ENCODE assay signal across 25 cellular contexts in genomic region chr1:115218034-115218405, GRCh38.
"Had no signal": no experiment of that assay in that cellular context is flagged by ENCODE, and none has a peak within 500 bp of the region (broad histone marks: within the 10 kb centered on the region; RNA-seq: fewer than 3 reads in every experiment).

No MANE protein-coding gene starts in this region.

- DNase-seq: activated CD4-positive, alpha-beta T cell treated with anti-CD3 and anti-CD28 coated beads for 48 hours; activated CD4-positive, alpha-beta T cell treated with anti-CD3 and anti-CD28 coated beads, Interleukin-2, amount 50 U/mL, for 4 hours; activated CD4-positive, CD25-positive, alpha-beta regulatory T cell treated with anti-CD3 and anti-CD28 coated beads, Interleukin-2, amount 50 U/mL, for 72 hours; activated CD8-positive, alpha-beta memory T cell treated with anti-CD3 and anti-CD28 coated beads, Interleukin-2, amount 50 U/mL, for 48 hours; activated CD8-positive, alpha-beta T cell treated with anti-CD3 and anti-CD28 coated beads, Interleukin-2, amount 10 ng/mL, durations not matched to agents 7 days and 5 days; activated naive CD4-positive, alpha-beta T cell treated with anti-CD3 and anti-CD28 coated beads, Interleukin-2, amount 50 U/mL, for 16 hours; activated naive CD8-positive, alpha-beta T cell treated with anti-CD3 and anti-CD28 coated beads, Interleukin-2, amount 10 ng/mL, durations not matched to agents 7 days and 5 days; activated T-cell treated with anti-CD3 and anti-CD28 coated beads, Interleukin-2, amount 50 U/mL, for 1 hour; aorta; Karpas-422; MM.1S; NCI-H1105; NCI-H1436; NCI-H1694 treated with DMSO at 0.1 percent for 48 hours; NCI-H2029 treated with DMSO at 0.1 percent for 48 hours; NCI-H345; NCI-H510A treated with DMSO at 0.1 percent for 48 hours; NCI-H69; NK-92 treated with Interleukin-12 subunit alpha and Interleukin-12 subunit beta, amount 100 ng/mL, for 24 hours; Peyer's patch; SIG-M5; T-helper 17 cell; T-helper 9 cell had no signal

- H3K36me3 ChIP-seq: Peyer's patch had no signal

- H3K27me3 ChIP-seq: Peyer's patch had no signal

- H3K4me1 ChIP-seq: Peyer's patch had no signal

- ATAC-seq: activated CD8-positive, alpha-beta T cell treated with anti-CD3 and anti-CD28 coated beads, Interleukin-2, amount 10 ng/mL, durations not matched to agents 7 days and 5 days; K562; T-helper 17 cell; WTC11 had no signal

- H3K27ac ChIP-seq: Peyer's patch had no signal

- H3K9me3 ChIP-seq: Peyer's patch had no signal

- H3K4me3 ChIP-seq: K562, Peyer's patch had no signal
